In the genomic region with DNA sequence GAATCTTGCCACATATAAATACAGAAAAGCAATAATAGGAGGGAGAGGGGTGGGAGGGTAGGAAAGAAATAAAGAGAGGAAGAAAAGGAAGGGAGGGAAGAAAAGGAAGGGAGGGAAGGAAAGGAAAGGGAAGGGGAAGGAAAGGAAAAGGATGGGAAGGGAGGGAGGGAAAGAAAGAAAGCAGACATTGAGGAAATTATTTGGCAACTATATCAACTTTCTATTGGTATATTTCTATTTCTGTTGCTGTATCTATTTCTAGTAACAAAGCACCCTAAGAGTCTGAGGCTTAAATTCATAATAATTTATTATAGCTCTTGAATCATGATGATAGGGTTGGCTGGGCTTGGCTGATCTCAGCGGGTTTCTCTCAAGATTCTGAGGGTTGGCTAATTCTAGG, we compare ENCODE assay signal across 1 cellular context.
TF ChIP-seq lines count a peak whose summit lies in the region.

No MANE protein-coding gene starts in this region.

TF ChIP-seq in GM23338, 12 proteins besides CTCF, POLR2A, EP300 and RAD21 (continued from another document):
- TF ChIP-seq, protein P1, sequence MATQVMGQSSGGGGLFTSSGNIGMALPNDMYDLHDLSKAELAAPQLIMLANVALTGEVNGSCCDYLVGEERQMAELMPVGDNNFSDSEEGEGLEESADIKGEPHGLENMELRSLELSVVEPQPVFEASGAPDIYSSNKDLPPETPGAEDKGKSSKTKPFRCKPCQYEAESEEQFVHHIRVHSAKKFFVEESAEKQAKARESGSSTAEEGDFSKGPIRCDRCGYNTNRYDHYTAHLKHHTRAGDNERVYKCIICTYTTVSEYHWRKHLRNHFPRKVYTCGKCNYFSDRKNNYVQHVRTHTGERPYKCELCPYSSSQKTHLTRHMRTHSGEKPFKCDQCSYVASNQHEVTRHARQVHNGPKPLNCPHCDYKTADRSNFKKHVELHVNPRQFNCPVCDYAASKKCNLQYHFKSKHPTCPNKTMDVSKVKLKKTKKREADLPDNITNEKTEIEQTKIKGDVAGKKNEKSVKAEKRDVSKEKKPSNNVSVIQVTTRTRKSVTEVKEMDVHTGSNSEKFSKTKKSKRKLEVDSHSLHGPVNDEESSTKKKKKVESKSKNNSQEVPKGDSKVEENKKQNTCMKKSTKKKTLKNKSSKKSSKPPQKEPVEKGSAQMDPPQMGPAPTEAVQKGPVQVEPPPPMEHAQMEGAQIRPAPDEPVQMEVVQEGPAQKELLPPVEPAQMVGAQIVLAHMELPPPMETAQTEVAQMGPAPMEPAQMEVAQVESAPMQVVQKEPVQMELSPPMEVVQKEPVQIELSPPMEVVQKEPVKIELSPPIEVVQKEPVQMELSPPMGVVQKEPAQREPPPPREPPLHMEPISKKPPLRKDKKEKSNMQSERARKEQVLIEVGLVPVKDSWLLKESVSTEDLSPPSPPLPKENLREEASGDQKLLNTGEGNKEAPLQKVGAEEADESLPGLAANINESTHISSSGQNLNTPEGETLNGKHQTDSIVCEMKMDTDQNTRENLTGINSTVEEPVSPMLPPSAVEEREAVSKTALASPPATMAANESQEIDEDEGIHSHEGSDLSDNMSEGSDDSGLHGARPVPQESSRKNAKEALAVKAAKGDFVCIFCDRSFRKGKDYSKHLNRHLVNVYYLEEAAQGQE (IDR thresholded peaks at IDR 0.05; ENCODE audit: unreplicated experiment) = no peak
- TF ChIP-seq EZH2 (IDR thresholded peaks at IDR 0.05; ENCODE audit: low read depth, unreplicated experiment) (no peak), ZNF331 (CRISPR knock-in tag; IDR thresholded peaks at IDR 0.05; ENCODE audit: low read depth) (no peak), ETS1 (IDR thresholded peaks at IDR 0.05) (no peak), JUNB (IDR thresholded peaks at IDR 0.05; ENCODE audit: unreplicated experiment) (no peak), CREB1 (CRISPR knock-in tag; IDR thresholded peaks at IDR 0.05; ENCODE audit: low read depth) (no peak)
- TF ChIP-seq, protein P2, sequence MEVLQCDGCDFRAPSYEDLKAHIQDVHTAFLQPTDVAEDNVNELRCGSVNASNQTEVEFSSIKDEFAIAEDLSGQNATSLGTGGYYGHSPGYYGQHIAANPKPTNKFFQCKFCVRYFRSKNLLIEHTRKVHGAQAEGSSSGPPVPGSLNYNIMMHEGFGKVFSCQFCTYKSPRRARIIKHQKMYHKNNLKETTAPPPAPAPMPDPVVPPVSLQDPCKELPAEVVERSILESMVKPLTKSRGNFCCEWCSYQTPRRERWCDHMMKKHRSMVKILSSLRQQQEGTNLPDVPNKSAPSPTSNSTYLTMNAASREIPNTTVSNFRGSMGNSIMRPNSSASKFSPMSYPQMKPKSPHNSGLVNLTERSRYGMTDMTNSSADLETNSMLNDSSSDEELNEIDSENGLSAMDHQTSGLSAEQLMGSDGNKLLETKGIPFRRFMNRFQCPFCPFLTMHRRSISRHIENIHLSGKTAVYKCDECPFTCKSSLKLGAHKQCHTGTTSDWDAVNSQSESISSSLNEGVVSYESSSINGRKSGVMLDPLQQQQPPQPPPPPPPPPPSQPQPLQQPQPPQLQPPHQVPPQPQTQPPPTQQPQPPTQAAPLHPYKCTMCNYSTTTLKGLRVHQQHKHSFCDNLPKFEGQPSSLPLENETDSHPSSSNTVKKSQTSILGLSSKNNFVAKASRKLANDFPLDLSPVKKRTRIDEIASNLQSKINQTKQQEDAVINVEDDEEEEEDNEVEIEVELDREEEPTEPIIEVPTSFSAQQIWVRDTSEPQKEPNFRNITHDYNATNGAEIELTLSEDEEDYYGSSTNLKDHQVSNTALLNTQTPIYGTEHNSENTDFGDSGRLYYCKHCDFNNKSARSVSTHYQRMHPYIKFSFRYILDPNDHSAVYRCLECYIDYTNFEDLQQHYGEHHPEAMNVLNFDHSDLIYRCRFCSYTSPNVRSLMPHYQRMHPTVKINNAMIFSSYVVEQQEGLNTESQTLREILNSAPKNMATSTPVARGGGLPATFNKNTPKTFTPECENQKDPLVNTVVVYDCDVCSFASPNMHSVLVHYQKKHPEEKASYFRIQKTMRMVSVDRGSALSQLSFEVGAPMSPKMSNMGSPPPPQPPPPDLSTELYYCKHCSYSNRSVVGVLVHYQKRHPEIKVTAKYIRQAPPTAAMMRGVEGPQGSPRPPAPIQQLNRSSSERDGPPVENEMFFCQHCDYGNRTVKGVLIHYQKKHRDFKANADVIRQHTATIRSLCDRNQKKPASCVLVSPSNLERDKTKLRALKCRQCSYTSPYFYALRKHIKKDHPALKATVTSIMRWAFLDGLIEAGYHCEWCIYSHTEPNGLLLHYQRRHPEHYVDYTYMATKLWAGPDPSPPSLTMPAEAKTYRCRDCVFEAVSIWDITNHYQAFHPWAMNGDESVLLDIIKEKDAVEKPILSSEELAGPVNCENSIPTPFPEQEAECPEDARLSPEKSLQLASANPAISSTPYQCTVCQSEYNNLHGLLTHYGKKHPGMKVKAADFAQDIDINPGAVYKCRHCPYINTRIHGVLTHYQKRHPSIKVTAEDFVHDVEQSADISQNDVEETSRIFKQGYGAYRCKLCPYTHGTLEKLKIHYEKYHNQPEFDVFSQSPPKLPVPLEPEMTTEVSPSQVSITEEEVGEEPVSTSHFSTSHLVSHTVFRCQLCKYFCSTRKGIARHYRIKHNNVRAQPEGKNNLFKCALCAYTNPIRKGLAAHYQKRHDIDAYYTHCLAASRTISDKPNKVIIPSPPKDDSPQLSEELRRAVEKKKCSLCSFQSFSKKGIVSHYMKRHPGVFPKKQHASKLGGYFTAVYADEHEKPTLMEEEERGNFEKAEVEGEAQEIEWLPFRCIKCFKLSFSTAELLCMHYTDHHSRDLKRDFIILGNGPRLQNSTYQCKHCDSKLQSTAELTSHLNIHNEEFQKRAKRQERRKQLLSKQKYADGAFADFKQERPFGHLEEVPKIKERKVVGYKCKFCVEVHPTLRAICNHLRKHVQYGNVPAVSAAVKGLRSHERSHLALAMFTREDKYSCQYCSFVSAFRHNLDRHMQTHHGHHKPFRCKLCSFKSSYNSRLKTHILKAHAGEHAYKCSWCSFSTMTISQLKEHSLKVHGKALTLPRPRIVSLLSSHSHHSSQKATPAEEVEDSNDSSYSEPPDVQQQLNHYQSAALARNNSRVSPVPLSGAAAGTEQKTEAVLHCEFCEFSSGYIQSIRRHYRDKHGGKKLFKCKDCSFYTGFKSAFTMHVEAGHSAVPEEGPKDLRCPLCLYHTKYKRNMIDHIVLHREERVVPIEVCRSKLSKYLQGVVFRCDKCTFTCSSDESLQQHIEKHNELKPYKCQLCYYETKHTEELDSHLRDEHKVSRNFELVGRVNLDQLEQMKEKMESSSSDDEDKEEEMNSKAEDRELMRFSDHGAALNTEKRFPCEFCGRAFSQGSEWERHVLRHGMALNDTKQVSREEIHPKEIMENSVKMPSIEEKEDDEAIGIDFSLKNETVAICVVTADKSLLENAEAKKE (CRISPR knock-in tag; IDR thresholded peaks at IDR 0.05) = no peak
